8 cellular contexts compared by ENCODE assay signal in the genomic region with DNA sequence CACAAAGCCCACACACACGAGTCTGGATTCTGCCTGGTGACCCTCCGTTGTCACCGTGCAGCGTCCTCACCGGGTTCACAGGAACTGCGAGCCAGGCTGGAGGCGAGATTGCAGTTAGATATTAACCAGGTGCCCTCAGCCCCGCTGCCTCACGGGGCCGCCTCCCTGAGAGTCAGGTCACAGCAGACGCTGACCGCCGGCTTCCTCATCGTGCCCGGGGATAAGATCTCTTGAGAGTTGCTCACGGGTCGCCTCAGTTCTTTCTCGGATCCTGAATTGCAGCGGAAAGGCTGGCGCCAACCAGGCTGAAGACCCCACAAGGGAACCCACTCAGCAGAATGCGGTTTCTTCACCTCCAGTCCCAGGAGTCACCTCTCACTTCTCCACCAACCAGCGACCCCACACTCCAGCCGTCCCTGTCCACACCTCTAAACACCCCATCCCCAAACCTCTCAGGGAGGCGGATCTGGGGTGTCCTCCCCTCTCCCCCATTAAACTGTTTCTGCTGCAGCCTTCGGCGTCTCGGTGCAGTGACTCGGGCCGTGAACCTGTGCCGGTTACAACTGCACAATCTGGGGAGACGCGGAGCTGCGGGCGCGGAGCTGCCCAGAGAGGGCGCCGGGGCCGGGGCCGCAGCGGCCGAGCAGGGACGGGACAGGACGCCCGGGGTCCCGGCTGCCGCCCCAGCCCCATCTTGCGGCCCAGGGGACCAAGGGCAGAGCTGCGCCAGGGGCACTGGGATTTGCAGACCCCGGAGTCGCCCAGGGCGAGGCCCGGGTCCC. TPM values are rescaled to one million over a fixed set of nuclear protein-coding genes. Genes with fewer than 3 reads are reported as not detected.
A peak's percentile ranks its signal among the peaks of the same experiment; 100 is the strongest.
DNase-seq lines count a peak whose midpoint lies in the region; ATAC-seq, FAIRE-seq and TF ChIP-seq lines count a peak whose summit lies in the region.

No MANE protein-coding gene starts in this region.

- peak overlapping the region; percentile 65 for H4K8ac ChIP-seq in neuronal stem cell (ENCODE audit: low read depth, low read length)

- no peak overlapping the region for H4K91ac ChIP-seq in neuronal stem cell (ENCODE audit: low read depth, low read length, poor library complexity)

- peak overlapping the region; percentile 94 for H3K4me3 Mint-ChIP-seq in activated T-helper 2 cell treated with anti-CD3 and anti-CD28 coated beads, Interferon-gamma antibody, Interleukin-2, Interleukin-4, amounts not matched to agents 10 μg/mL and 5 μg/mL and 100 μg/mL, durations not matched to agents 14 hours and 24 hours and 36 hours (ENCODE audit: low read depth)

- H3K4me3 ChIP-seq in A549 (peak overlapping the region; percentile 95), OCI-LY3 (ENCODE audit: low read length) (peak overlapping the region; percentile 94), gastroesophageal sphincter (peak overlapping the region; percentile 92 to 99), neuronal stem cell (ENCODE audit: low read length in 2 of 2) (peak overlapping the region; percentile 87 to 88), uterus (peak overlapping the region; percentile 76 to 89)

- H3K27ac ChIP-seq in A549 (peak overlapping the region; percentile 81 to 96), OCI-LY3 (ENCODE audit: low read length) (peak overlapping the region; percentile 64), gastroesophageal sphincter (peak overlapping the region; percentile 82 to 95 (median 92)), neuronal stem cell (replicated peaks; ENCODE audit: low read length) (peak overlapping the region; percentile 81), uterus (peak overlapping the region; percentile 83 to 89)

- H3K4me2 ChIP-seq in A549: peak overlapping the region; percentile 70
- H3K4me2 ChIP-seq in OCI-LY3 (ENCODE audit: low read length): peak overlapping the region; percentile 92
- H3K4me2 ChIP-seq in neuronal stem cell (ENCODE audit: insufficient read depth, low read length, poor library complexity, severe bottlenecking): peak overlapping the region; percentile 86

- peak overlapping the region; percentile 21 for H3K14ac ChIP-seq in neuronal stem cell (ENCODE audit: low read length)

- peaks cover 22% of the 10 kb centered on the region for H4K20me1 ChIP-seq in OCI-LY3 (ENCODE audit: insufficient read depth, low read length)

- no peak overlapping the region for H2BK120ac ChIP-seq in neuronal stem cell (ENCODE audit: low read depth, low read length)

- no peak for TF ChIP-seq EP300 in A549 (IDR thresholded peaks at IDR 0.05)
- no peak for TF ChIP-seq EP300 in gastroesophageal sphincter (IDR thresholded peaks at IDR 0.05)

- TF ChIP-seq POLR2A in A549 (IDR thresholded peaks at IDR 0.05; ENCODE audit: low read length): no peak; the same call in 1 of the 2 replicates
- no peak for TF ChIP-seq POLR2A in gastroesophageal sphincter (IDR thresholded peaks at IDR 0.05)
- TF ChIP-seq POLR2A in uterus (IDR thresholded peaks at IDR 0.05): no peak

- DNase-seq in A549 (ENCODE audit: low read depth in 1 of 2, low spot score in 1 of 2) (peak in 1 of 2 experiments; percentile 43), GM18507 (ENCODE audit: extremely low spot score, insufficient read length, low read depth) (peak; percentile 37), neuronal stem cell (ENCODE audit: low spot score) (no peak), uterus (peak; percentile 23 to 26)
- DNase-seq in activated T-helper 2 cell treated with anti-CD3 and anti-CD28 coated beads, Interferon-gamma antibody, Interleukin-2, Interleukin-4, amounts not matched to agents 10 μg/mL and 5 μg/mL and 100 μg/mL, durations not matched to agents 14 hours and 24 hours and 36 hours (ENCODE audit: low spot score): peak; percentile 28

- TF ChIP-seq RAD21 in A549 (conservative IDR thresholded peaks at IDR 0.05 in 1 of 2, IDR thresholded peaks at IDR 0.05 in 1 of 2): no peak

- H3K4me1 ChIP-seq in A549 (no peaks in the 10 kb centered on the region), OCI-LY3 (ENCODE audit: low read length) (peaks cover 17% of the 10 kb centered on the region), gastroesophageal sphincter (peaks cover 0 to 26% (median 7%) of the 10 kb centered on the region in 3 donors), neuronal stem cell (ENCODE audit: control insufficient read depth in 2 of 2, insufficient read depth in 1 of 2, low read depth in 1 of 2, low read length in 2 of 2) (no peaks in the 10 kb centered on the region), uterus (peaks cover 0 to 7% of the 10 kb centered on the region in 2 donors)

- peaks cover 2% of the 10 kb centered on the region for H3K27me3 Mint-ChIP-seq in activated T-helper 2 cell treated with anti-CD3 and anti-CD28 coated beads, Interferon-gamma antibody, Interleukin-2, Interleukin-4, amounts not matched to agents 10 μg/mL and 5 μg/mL and 100 μg/mL, durations not matched to agents 14 hours and 24 hours and 36 hours (ENCODE audit: low read depth)

- H3K36me3 ChIP-seq in OCI-LY3 (replicated peaks; ENCODE audit: low read depth, low read length) (peaks cover 34% of the 10 kb centered on the region), gastroesophageal sphincter (no peaks in the 10 kb centered on the region), neuronal stem cell (replicated peaks in 1 of 2; ENCODE audit: control insufficient read depth in 2 of 2, insufficient read depth in 2 of 2, low read length in 2 of 2) (peaks cover 0 to 9% of the 10 kb centered on the region in 2 donors), uterus (no peaks in the 10 kb centered on the region)

- H3K79me2 ChIP-seq in OCI-LY3 (ENCODE audit: low read length): peaks cover 51% of the 10 kb centered on the region

- no peak overlapping the region for H2AK5ac ChIP-seq in neuronal stem cell (ENCODE audit: low read depth, low read length)

- H3K36me3 Mint-ChIP-seq in activated T-helper 2 cell treated with anti-CD3 and anti-CD28 coated beads, Interferon-gamma antibody, Interleukin-2, Interleukin-4, amounts not matched to agents 10 μg/mL and 5 μg/mL and 100 μg/mL, durations not matched to agents 14 hours and 24 hours and 36 hours (ENCODE audit: low read depth): peaks cover 18% of the 10 kb centered on the region

- H2BK15ac ChIP-seq in neuronal stem cell (ENCODE audit: low read length): peak overlapping the region; percentile 6

- H3K9ac ChIP-seq in OCI-LY3 (ENCODE audit: low read length) (peak overlapping the region; percentile 83), neuronal stem cell (ENCODE audit: low read depth, low read length, poor library complexity) (peak overlapping the region; percentile 83)

- CTCF ChIA-PET in A549 (lab: Yijun Ruan, JAX): no interaction called here

- H3K9me3 ChIP-seq in A549: no peaks in the 10 kb centered on the region; the same call in 2 of the 3 replicates
- H3K9me3 ChIP-seq in OCI-LY3 (ENCODE audit: insufficient read depth, low read length): no peaks in the 10 kb centered on the region
- no peaks in the 10 kb centered on the region for H3K9me3 ChIP-seq in gastroesophageal sphincter
- peaks cover 0 to 16% of the 10 kb centered on the region in 2 donors for H3K9me3 ChIP-seq in neuronal stem cell (replicated peaks in 1 of 2; ENCODE audit: control insufficient read depth in 2 of 2, insufficient read depth in 1 of 2, low read depth in 1 of 2, low read length in 2 of 2)
- no peaks in the 10 kb centered on the region for H3K9me3 ChIP-seq in uterus

- whole genome bisulfite sequencing in A549 (ENCODE audit: missing lambda C conversion rate): 0% methylated on average over 6 of the region's 52 CpGs
- WGBS in gastroesophageal sphincter (ENCODE audit: low coverage in 1 of 2), 2 donors: 0% methylated on average over 20 of the region's 52 CpGs; no CpG with 5 or more reads in 1 of the 2 donors
- WGBS in neuronal stem cell (ENCODE audit: extremely low coverage in 2 of 2, insufficient read length in 2 of 2, insufficient replicate concordance in 1 of 2), 2 donors: no CpG with 5 or more reads among the region's 52 CpGs

- H2AFZ ChIP-seq in OCI-LY3 (ENCODE audit: low read depth, low read length) (peak overlapping the region; percentile 55), neuronal stem cell (ENCODE audit: low read length) (peak overlapping the region; percentile 92)

- no peaks in the 10 kb centered on the region for H3K9me3 Mint-ChIP-seq in activated T-helper 2 cell treated with anti-CD3 and anti-CD28 coated beads, Interferon-gamma antibody, Interleukin-2, Interleukin-4, amounts not matched to agents 10 μg/mL and 5 μg/mL and 100 μg/mL, durations not matched to agents 14 hours and 24 hours and 36 hours

- H3K27ac Mint-ChIP-seq in activated T-helper 2 cell treated with anti-CD3 and anti-CD28 coated beads, Interferon-gamma antibody, Interleukin-2, Interleukin-4, amounts not matched to agents 10 μg/mL and 5 μg/mL and 100 μg/mL, durations not matched to agents 14 hours and 24 hours and 36 hours: peak overlapping the region; percentile 56

- TF ChIP-seq CTCF in A549 (IDR thresholded peaks at IDR 0.05): no peak
- TF ChIP-seq CTCF in OCI-LY3 (IDR thresholded peaks at IDR 0.05; ENCODE audit: low read depth, low read length): peak; percentile 20; the same call in 1 of the 2 replicates
- TF ChIP-seq CTCF in gastroesophageal sphincter (IDR thresholded peaks at IDR 0.05): peak in 1 of 4 experiments; percentile 15
- TF ChIP-seq CTCF in uterus (IDR thresholded peaks at IDR 0.05): no peak

- peaks cover 15% of the 10 kb centered on the region for H3K4me1 Mint-ChIP-seq in activated T-helper 2 cell treated with anti-CD3 and anti-CD28 coated beads, Interferon-gamma antibody, Interleukin-2, Interleukin-4, amounts not matched to agents 10 μg/mL and 5 μg/mL and 100 μg/mL, durations not matched to agents 14 hours and 24 hours and 36 hours (ENCODE audit: low read depth)

- peak overlapping the region; percentile 88 for H2BK5ac ChIP-seq in neuronal stem cell (ENCODE audit: low read length)

- ATAC-seq in A549 (peak; percentile 71 to 79), HG02938 (IDR thresholded peaks at IDR 0.05; ENCODE audit: unreplicated experiment) (peak; percentile 35), gastroesophageal sphincter (peak; percentile 54)

- H3K23ac ChIP-seq in neuronal stem cell (ENCODE audit: low read depth, low read length, poor library complexity): no peak overlapping the region

- no peaks in the 10 kb centered on the region for H3K27me3 ChIP-seq in OCI-LY3 (ENCODE audit: low read depth, low read length)
- H3K27me3 ChIP-seq in gastroesophageal sphincter: no peaks in the 10 kb centered on the region
- peaks cover 0 to 4% (median 2%) of the 10 kb centered on the region in 3 experiments for H3K27me3 ChIP-seq in neuronal stem cell (ENCODE audit: control insufficient read depth in 3 of 3, insufficient read depth in 3 of 3, low read depth in 1 of 3, low read length in 3 of 3)
- H3K27me3 ChIP-seq in uterus: no peaks in the 10 kb centered on the region

- FAIRE-seq in A549 (lab: Jason Lieb, UNC) (no peak), GM18507 (lab: Jason Lieb, UNC) (peak; percentile 81)

- POLR2A ChIA-PET in A549 (lab: Yijun Ruan, JAX): no interaction called here

- intact Hi-C loops in activated T-helper 2 cell treated with anti-CD3 and anti-CD28 coated beads, Interferon-gamma antibody, Interleukin-2, Interleukin-4, amounts not matched to agents 10 μg/mL and 5 μg/mL and 100 μg/mL, durations not matched to agents 14 hours and 24 hours and 36 hours (cut with micrococcal nuclease): no loop called here
- intact Hi-C loops in uterus (cut with DNase I; ENCODE audit: low total_unique reads): no loop called here

- H3K18ac ChIP-seq in neuronal stem cell (ENCODE audit: low read length): peak overlapping the region; percentile 77

- H2BK12ac ChIP-seq in neuronal stem cell (ENCODE audit: low read length): no peak overlapping the region

- no peak overlapping the region for H3K4ac ChIP-seq in neuronal stem cell (ENCODE audit: low read length)

- peaks cover 8% of the 10 kb centered on the region for H3K79me1 ChIP-seq in neuronal stem cell (ENCODE audit: low read depth, low read length)

RNA-seq across cellular contexts. Expression of a gene that starts 0.6 kb away (rescaled TPM):
- polyA plus RNA-seq in A549 (2011; rRNA removed): 3.7 and 3.9 TPM in 2 replicates
- polyA plus RNA-seq in A549 (2012; cell fraction: cytosol; rRNA removed): 0.74 and 1.0 TPM in 2 replicates
- 0.83 and 1.0 TPM in 2 replicates for polyA plus RNA-seq in A549 (2012; cell fraction: nucleus; rRNA removed)
- polyA plus RNA-seq in A549 (2017; fragmentation: RNase III; extraction: RNeasy Plus Mini Kit Qiagen cat#74134 plus additional on column Dnase treatment): 2.4 to 2.9 TPM (median 2.7 TPM) in 3 replicates
- polyA minus RNA-seq in A549 (2011; rRNA and poly(A)+ RNA removed): 3.4 and 4.1 TPM in 2 replicates
- total RNA-seq in activated T-helper 2 cell treated with anti-CD3 and anti-CD28 coated beads, Interferon-gamma antibody, Interleukin-2, Interleukin-4, amounts not matched to agents 10 μg/mL and 5 μg/mL and 100 μg/mL, durations not matched to agents 14 hours and 24 hours and 36 hours: 3.6 TPM in 2 replicates
- total RNA-seq in gastroesophageal sphincter: 10 to 100 TPM in 1 of 4 donors, 1 to 10 TPM in 3; 6.7 to 11.4 (median 8.7) TPM
- polyA plus RNA-seq in neuronal stem cell (2013, experiment 1 of 2): 4.7 TPM
- 4.2 TPM for polyA plus RNA-seq in neuronal stem cell (2013, experiment 2 of 2)
- 10 to 100 TPM in 3 of 4 donors, 1 to 10 TPM in 1; 3.2 to 24.1 (median 20.0) TPM for total RNA-seq in uterus

RNA-seq across cellular contexts. Expression of a gene that starts 28.6 kb away (rescaled TPM):
- polyA plus RNA-seq in A549 (2011; rRNA removed) (0.01 TPM in 1 of 2 replicates, not detected in the other), A549 (2017; fragmentation: RNase III; extraction: RNeasy Plus Mini Kit Qiagen cat#74134 plus additional on column Dnase treatment) (0.01 TPM in 1 of 3 replicates, not detected in the others)
- polyA plus RNA-seq in A549 (2012; cell fraction: cytosol; rRNA removed): not detected in 2 replicates
- polyA plus RNA-seq in A549 (2012; cell fraction: nucleus; rRNA removed): 0.01 TPM in 1 of 2 replicates, not detected in the other
- not detected in 2 replicates for polyA minus RNA-seq in A549 (2011; rRNA and poly(A)+ RNA removed)
- 4.2 and 4.9 TPM in 2 replicates for total RNA-seq in activated T-helper 2 cell treated with anti-CD3 and anti-CD28 coated beads, Interferon-gamma antibody, Interleukin-2, Interleukin-4, amounts not matched to agents 10 μg/mL and 5 μg/mL and 100 μg/mL, durations not matched to agents 14 hours and 24 hours and 36 hours
- total RNA-seq in gastroesophageal sphincter (10 to 100 TPM in 1 of 4 donors, 1 to 10 TPM in 3; 4.5 to 10.7 (median 7.7) TPM), uterus (10 to 100 TPM in 3 of 4 donors, 1 to 10 TPM in 1; 8.5 to 25.6 (median 19.8) TPM)
- 1.6 TPM for polyA plus RNA-seq in neuronal stem cell (2013, experiment 1 of 2)
- polyA plus RNA-seq in neuronal stem cell (2013, experiment 2 of 2): 1.4 TPM
